Comparison of ENCODE assay signal across 19 cellular contexts in genomic region chr4:3451956-3452355, GRCh38. TPM values are rescaled to one million over a fixed set of nuclear protein-coding genes. Genes with fewer than 3 reads are reported as not detected.
DNase-seq lines count a peak whose midpoint lies in the region; ATAC-seq and TF ChIP-seq lines count a peak whose summit lies in the region.
"Had no signal": no experiment of that assay in that cellular context is flagged by ENCODE, and none has a peak within 500 bp of the region (broad histone marks: within the 10 kb centered on the region; RNA-seq: fewer than 3 reads in every experiment).

No MANE protein-coding gene starts in this region.

- H3K27ac ChIP-seq in liver (ENCODE audit: low read depth in 1 of 2, low read length in 2 of 2) = peak overlapping the region; percentile 15 to 43
- H3K27ac ChIP-seq: lower lobe of right lung, RWPE1, upper lobe of right lung had no signal

- no peak overlapping the region for H3K9ac ChIP-seq in liver (ENCODE audit: low read depth in 1 of 2, low read length in 2 of 2)

- no peaks in the 10 kb centered on the region for H3K27me3 ChIP-seq in liver (ENCODE audit: control insufficient read depth in 4 of 4, insufficient read depth in 4 of 4, low read length in 3 of 4)
- H3K27me3 ChIP-seq: upper lobe of right lung had no signal

- 57% methylated on average over 3 of the region's 3 CpGs for WGBS in liver

- peaks cover 0 to 12% (median 2%) of the 10 kb centered on the region in 4 donors for H3K36me3 ChIP-seq in liver (ENCODE audit: control insufficient read depth in 4 of 4, insufficient read depth in 3 of 4, low read depth in 1 of 4, low read length in 3 of 4)
- H3K36me3 ChIP-seq: lower lobe of right lung, upper lobe of right lung had no signal

- no peaks in the 10 kb centered on the region for H3K9me3 ChIP-seq in liver (ENCODE audit: control insufficient read depth in 4 of 4, low read length in 3 of 4)
- H3K9me3 ChIP-seq: upper lobe of right lung had no signal

- DNase-seq in AG09319 (ENCODE audit: extremely low read depth, low read depth) (peak; percentile 59), NCI-H146 treated with DMSO at 0.1 percent for 48 hours (lab: John Stamatoyannopoulos, UW; ENCODE audit: unreplicated experiment) (peak; percentile 31), epidermal melanocyte (ENCODE audit: insufficient read length, low spot score) (peak; percentile 46), GOT3 (lab: John Stamatoyannopoulos, UW) (no peak), Ammon's horn (ENCODE audit: low spot score) (no peak), ecto neural progenitor cell (ENCODE audit: low spot score) (no peak)
- DNase-seq: activated CD8-positive, alpha-beta T cell treated with anti-CD3 and anti-CD28 coated beads for 36 hours; activated effector memory CD4-positive, alpha-beta T cell treated with anti-CD3 and anti-CD28 coated beads, Interleukin-2, amount 50 U/mL, for 16 hours; lower lobe of right lung; NCI-H1105; NCI-H510A; stimulated activated CD8-positive, alpha-beta memory T cell treated with anti-CD3 and anti-CD28 coated beads, Interleukin-4, amount 100 ng/mL, for 48 hours; T1000; upper lobe of right lung had no signal

- H3K4me3 ChIP-seq in liver (ENCODE audit: low read depth in 1 of 3, low read length in 3 of 3) = no peak overlapping the region
- H3K4me3 ChIP-seq: GM12878, lower lobe of right lung, upper lobe of right lung had no signal

- no peak for TF ChIP-seq RAD21 in liver (IDR thresholded peaks at IDR 0.05)

- no peak for ATAC-seq in HG03469 (IDR thresholded peaks at IDR 0.05; ENCODE audit: unreplicated experiment)
- ATAC-seq: activated CD8-positive, alpha-beta T cell treated with anti-CD3 and anti-CD28 coated beads for 36 hours; GM12878; lower lobe of right lung; upper lobe of right lung had no signal

- H3K4me1 ChIP-seq in liver (ENCODE audit: control insufficient read depth in 4 of 4, insufficient read depth in 4 of 4, low read length in 3 of 4) = no peaks in the 10 kb centered on the region
- H3K4me1 ChIP-seq: lower lobe of right lung, upper lobe of right lung had no signal

- TF ChIP-seq CTCF in AG09319 (IDR thresholded peaks at IDR 0.05; ENCODE audit: low read depth, low read length) = no peak
- TF ChIP-seq CTCF in liver (IDR thresholded peaks at IDR 0.05; ENCODE audit: low read depth, low read length, missing input control) = no peak

TF ChIP-seq in liver, 16 proteins besides CTCF, POLR2A, EP300 and RAD21:
- TF ChIP-seq EGR1 (IDR thresholded peaks at IDR 0.05; ENCODE audit: low read depth in 2 of 2) (no peak), MAX (IDR thresholded peaks at IDR 0.05) (no peak), ATF3 (IDR thresholded peaks at IDR 0.05) (no peak), FOXA2 (IDR thresholded peaks at IDR 0.05) (no peak), FOXA1 (IDR thresholded peaks at IDR 0.05) (no peak), ZBTB33 (IDR thresholded peaks at IDR 0.05) (no peak), HNF4A (conservative IDR thresholded peaks at IDR 0.05) (no peak), TAF1 (conservative IDR thresholded peaks at IDR 0.05) (no peak), HNF4G (IDR thresholded peaks at IDR 0.05) (no peak), NR2F2 (IDR thresholded peaks at IDR 0.05) (no peak), RXRA (IDR thresholded peaks at IDR 0.05) (no peak), SP1 (IDR thresholded peaks at IDR 0.05) (no peak), YY1 (IDR thresholded peaks at IDR 0.05) (no peak), GABPA (IDR thresholded peaks at IDR 0.05 in 1 of 2, conservative IDR thresholded peaks at IDR 0.05 in 1 of 2) (no peak), JUND (IDR thresholded peaks at IDR 0.05) (no peak), REST (IDR thresholded peaks at IDR 0.05) (no peak)

RNA-seq across cellular contexts. Expression of gene HGFAC, which starts 10.2 kb away (rescaled TPM):
- total RNA-seq in liver = 10 to 100 TPM; 23.3 to 65.0 TPM
- 100 to 1,000 TPM; 100 to 133 TPM for polyA plus RNA-seq in liver
- total RNA-seq: activated CD8-positive, alpha-beta T cell treated with anti-CD3 and anti-CD28 coated beads for 36 hours had no signal
- polyA plus RNA-seq: GM12878 had no signal

RNA-seq across cellular contexts. Expression of gene DOK7, which starts 11.2 kb away (rescaled TPM):
- under 1 TPM; 0.23 to 0.84 TPM for total RNA-seq in liver
- under 1 TPM; 0.13 to 0.69 TPM for polyA plus RNA-seq in liver
- total RNA-seq: A673; activated CD8-positive, alpha-beta T cell treated with anti-CD3 and anti-CD28 coated beads for 36 hours had no signal

Comparison
In these comparisons a context has a peak if more than half of its experiments do, and no peak if none do; other contexts are left out.
1. DNase-seq: peak in AG09319 (single experiment), NCI-H146 treated with DMSO at 0.1 percent for 48 hours (single experiment) and epidermal melanocyte (single experiment); none in GOT3 (single experiment), Ammon's horn (single experiment) and ecto neural progenitor cell (single experiment).